ENCODE assay signal across 20 cellular contexts in genomic region chr1:38464071-38464661, GRCh38.
"Had no signal": no experiment of that assay in that cellular context is flagged by ENCODE, and none has a peak within 500 bp of the region (broad histone marks: within the 10 kb centered on the region; RNA-seq: fewer than 3 reads in every experiment).

No MANE protein-coding gene starts in this region.

- H3K36me3 ChIP-seq: ascending aorta, brain microvascular endothelial cell, left ventricle myocardium inferior, tibial artery had no signal

- ATAC-seq: activated naive CD4-positive, alpha-beta T cell treated with anti-CD3 and anti-CD28 coated beads, Interleukin-2, amount 50 U/mL, for 72 hours; foreskin keratinocyte; natural killer cell treated with Interleukin-12 subunit alpha and Interleukin-12 subunit beta and Interleukin-15 and Interleukin-18, amount 100 ng/mL, for 72 hours; right cardiac atrium; stimulated activated effector memory CD8-positive, alpha-beta T cell treated with anti-CD3 and anti-CD28 coated beads, Interleukin-12 subunit alpha, Interleukin-12 subunit beta, amount 100 ng/mL, for 72 hours; stimulated activated naive CD8-positive, alpha-beta T cell treated with anti-CD3 and anti-CD28 coated beads, Interleukin-15, amount 100 ng/mL, for 72 hours had no signal

- H3K4me1 ChIP-seq: ascending aorta, foreskin keratinocyte, left ventricle myocardium inferior, parathyroid adenoma, tibial artery had no signal

- H3K9me3 ChIP-seq: ascending aorta had no signal

- H3K27me3 ChIP-seq: ascending aorta, brain microvascular endothelial cell, foreskin keratinocyte had no signal

- H3K4me3 ChIP-seq: ascending aorta, left ventricle myocardium inferior, skin epidermis, tibial artery had no signal

- DNase-seq: activated gamma-delta T cell treated with Interleukin-2 at 50 U/mL for 16 hours; activated T-cell treated with anti-CD3 and anti-CD28 coated beads, Interleukin-2, amount 50 U/mL, for 1 hour; brain microvascular endothelial cell; caudate nucleus; dermis blood vessel endothelial cell; effector CD8-positive, alpha-beta T cell; erythroblast; foreskin keratinocyte; kidney glomerular epithelial cell; left ventricle myocardium inferior; right cardiac atrium; stimulated activated CD4-positive, alpha-beta T cell treated with anti-CD3 and anti-CD28 coated beads, Interleukin-2, amount 100 ng/mL, for 24 hours; stimulated activated naive CD8-positive, alpha-beta T cell treated with anti-CD3 and anti-CD28 coated beads, Interleukin-15, amount 100 ng/mL, for 72 hours; tibial artery had no signal

- H3K27ac ChIP-seq: ascending aorta, brain microvascular endothelial cell, foreskin keratinocyte, left ventricle myocardium inferior, parathyroid adenoma, skin epidermis, tibial artery had no signal
